1 cellular context compared by ENCODE assay signal in the genomic region with DNA sequence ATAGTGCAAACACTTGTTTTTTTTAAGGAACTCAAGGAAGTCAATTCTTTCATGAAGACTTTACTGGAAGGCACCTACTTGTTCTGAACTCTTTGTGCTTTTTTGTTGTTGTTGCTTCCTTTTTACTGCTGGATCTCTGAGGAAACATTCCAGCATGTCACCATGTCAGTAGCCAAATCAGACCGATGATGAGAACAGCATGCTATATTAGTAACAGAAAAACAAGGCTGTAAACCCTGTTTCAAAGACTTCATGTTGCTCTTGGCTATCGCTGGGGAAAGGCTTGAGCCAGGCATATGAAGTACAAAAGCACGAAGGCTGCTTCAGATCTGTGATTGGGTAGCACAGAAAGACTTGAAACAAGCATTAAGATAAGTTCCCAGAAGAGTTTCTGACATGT.
TF ChIP-seq lines count a peak whose summit lies in the region.

No MANE protein-coding gene starts in this region.

TF ChIP-seq in SK-N-SH, 30 proteins besides CTCF, POLR2A, EP300 and RAD21 (continued from another document):
- TF ChIP-seq, protein P1, sequence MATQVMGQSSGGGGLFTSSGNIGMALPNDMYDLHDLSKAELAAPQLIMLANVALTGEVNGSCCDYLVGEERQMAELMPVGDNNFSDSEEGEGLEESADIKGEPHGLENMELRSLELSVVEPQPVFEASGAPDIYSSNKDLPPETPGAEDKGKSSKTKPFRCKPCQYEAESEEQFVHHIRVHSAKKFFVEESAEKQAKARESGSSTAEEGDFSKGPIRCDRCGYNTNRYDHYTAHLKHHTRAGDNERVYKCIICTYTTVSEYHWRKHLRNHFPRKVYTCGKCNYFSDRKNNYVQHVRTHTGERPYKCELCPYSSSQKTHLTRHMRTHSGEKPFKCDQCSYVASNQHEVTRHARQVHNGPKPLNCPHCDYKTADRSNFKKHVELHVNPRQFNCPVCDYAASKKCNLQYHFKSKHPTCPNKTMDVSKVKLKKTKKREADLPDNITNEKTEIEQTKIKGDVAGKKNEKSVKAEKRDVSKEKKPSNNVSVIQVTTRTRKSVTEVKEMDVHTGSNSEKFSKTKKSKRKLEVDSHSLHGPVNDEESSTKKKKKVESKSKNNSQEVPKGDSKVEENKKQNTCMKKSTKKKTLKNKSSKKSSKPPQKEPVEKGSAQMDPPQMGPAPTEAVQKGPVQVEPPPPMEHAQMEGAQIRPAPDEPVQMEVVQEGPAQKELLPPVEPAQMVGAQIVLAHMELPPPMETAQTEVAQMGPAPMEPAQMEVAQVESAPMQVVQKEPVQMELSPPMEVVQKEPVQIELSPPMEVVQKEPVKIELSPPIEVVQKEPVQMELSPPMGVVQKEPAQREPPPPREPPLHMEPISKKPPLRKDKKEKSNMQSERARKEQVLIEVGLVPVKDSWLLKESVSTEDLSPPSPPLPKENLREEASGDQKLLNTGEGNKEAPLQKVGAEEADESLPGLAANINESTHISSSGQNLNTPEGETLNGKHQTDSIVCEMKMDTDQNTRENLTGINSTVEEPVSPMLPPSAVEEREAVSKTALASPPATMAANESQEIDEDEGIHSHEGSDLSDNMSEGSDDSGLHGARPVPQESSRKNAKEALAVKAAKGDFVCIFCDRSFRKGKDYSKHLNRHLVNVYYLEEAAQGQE (IDR thresholded peaks at IDR 0.05; ENCODE audit: low read depth, low read length), result no peak
- no peak for TF ChIP-seq MEF2A (IDR thresholded peaks at IDR 0.05; ENCODE audit: borderline replicate concordance, low read depth)
- no peak for TF ChIP-seq GABPA (IDR thresholded peaks at IDR 0.05; ENCODE audit: low read depth)
- no peak for TF ChIP-seq CHD2 (IDR thresholded peaks at IDR 0.05; ENCODE audit: low read length, partially characterized antibody)
- TF ChIP-seq SIN3A (IDR thresholded peaks at IDR 0.05; ENCODE audit: borderline replicate concordance, low read depth, low read length), result no peak
- TF ChIP-seq, protein P2, sequence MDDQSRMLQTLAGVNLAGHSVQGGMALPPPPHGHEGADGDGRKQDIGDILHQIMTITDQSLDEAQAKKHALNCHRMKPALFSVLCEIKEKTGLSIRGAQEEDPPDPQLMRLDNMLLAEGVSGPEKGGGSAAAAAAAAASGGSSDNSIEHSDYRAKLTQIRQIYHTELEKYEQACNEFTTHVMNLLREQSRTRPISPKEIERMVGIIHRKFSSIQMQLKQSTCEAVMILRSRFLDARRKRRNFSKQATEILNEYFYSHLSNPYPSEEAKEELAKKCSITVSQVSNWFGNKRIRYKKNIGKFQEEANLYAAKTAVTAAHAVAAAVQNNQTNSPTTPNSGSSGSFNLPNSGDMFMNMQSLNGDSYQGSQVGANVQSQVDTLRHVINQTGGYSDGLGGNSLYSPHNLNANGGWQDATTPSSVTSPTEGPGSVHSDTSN (IDR thresholded peaks at IDR 0.05), result no peak
- no peak for TF ChIP-seq ELF1 (IDR thresholded peaks at IDR 0.05)
- no peak for TF ChIP-seq EZH2phosphoT487 (IDR thresholded peaks at IDR 0.05; ENCODE audit: borderline replicate concordance, low read depth)
- no peak for TF ChIP-seq TCF12 (IDR thresholded peaks at IDR 0.05)
- no peak for TF ChIP-seq YY1 (IDR thresholded peaks at IDR 0.05; ENCODE audit: low read depth)
